Comparison of ENCODE assay signal across 15 cellular contexts in the genomic region with DNA sequence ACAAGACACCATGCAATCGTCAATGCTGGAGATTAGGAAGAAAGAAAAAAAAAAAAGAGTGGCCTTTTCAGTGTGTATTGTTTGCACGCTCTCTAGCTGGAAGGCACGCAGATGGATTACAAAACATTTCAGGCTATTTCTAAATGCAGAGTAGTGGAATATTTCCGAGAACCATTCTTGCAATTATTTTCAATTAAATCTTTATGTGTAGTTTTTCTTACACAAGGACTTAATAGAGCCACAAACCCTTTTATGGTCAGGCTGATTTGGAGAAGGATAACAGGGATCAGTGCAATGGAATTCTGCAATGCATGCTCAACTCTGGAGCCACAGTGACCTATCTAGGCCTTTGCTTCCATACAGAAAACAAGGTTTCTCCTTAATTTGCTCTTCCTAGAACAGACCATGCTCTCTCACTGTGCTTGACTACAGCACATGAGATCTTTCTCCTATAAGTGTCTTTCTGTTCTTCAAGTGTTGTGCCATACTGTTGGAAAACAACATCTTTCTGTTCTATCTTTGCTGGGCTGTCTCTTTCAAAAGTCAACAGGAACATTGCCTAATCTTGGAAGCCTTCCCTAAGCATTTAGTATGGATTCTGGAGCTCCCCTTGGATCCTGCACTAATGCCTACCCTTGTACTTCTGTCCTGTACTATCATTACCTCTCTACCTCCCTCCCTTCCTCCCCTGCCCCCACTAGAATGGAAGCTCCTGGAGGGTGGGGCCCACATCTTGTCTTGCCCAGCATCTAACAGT. TPM values are rescaled to one million over a fixed set of nuclear protein-coding genes. Genes with fewer than 3 reads are reported as not detected.
DNase-seq lines count a peak whose midpoint lies in the region; ATAC-seq, FAIRE-seq and TF ChIP-seq lines count a peak whose summit lies in the region.
"Had no signal": no experiment of that assay in that cellular context is flagged by ENCODE, and none has a peak within 500 bp of the region (broad histone marks: within the 10 kb centered on the region; RNA-seq: fewer than 3 reads in every experiment).

No MANE protein-coding gene starts in this region.

- POLR2A ChIA-PET in activated CD8-positive, alpha-beta T cell treated with anti-CD3 and anti-CD28 coated beads, Interleukin-2, amount 10 ng/mL, durations not matched to agents 7 days and 5 days (lab: Charles Lee) = no interaction called here

- H3K9me3 Mint-ChIP-seq in nephron (no peaks in the 10 kb centered on the region), natural killer cell (no peaks in the 10 kb centered on the region)
- H3K9me3 Mint-ChIP-seq in activated CD8-positive, alpha-beta T cell treated with anti-CD3 and anti-CD28 coated beads, Interleukin-2, amount 10 ng/mL, durations not matched to agents 7 days and 5 days (ENCODE audit: insufficient read depth) = no peaks in the 10 kb centered on the region

- peaks cover 9 to 11% of the 10 kb centered on the region in 2 donors for H3K4me1 ChIP-seq in small intestine (ENCODE audit: control insufficient read depth in 2 of 2, insufficient read depth in 1 of 2, low read depth in 1 of 2, low read length in 1 of 2)

- H3K4me3 Mint-ChIP-seq in nephron (no peak overlapping the region), natural killer cell (no peak overlapping the region)
- no peak overlapping the region for H3K4me3 Mint-ChIP-seq in activated CD8-positive, alpha-beta T cell treated with anti-CD3 and anti-CD28 coated beads, Interleukin-2, amount 10 ng/mL, durations not matched to agents 7 days and 5 days

- H3K4me3 ChIP-seq in fibroblast of villous mesenchyme (ENCODE audit: low read depth, low read length) (no peak overlapping the region), small intestine (ENCODE audit: low read depth in 1 of 2, low read length in 2 of 2) (no peak overlapping the region)

- H3K36me3 Mint-ChIP-seq in nephron (ENCODE audit: low read depth) (no peaks in the 10 kb centered on the region), natural killer cell (no peaks in the 10 kb centered on the region)
- no peaks in the 10 kb centered on the region for H3K36me3 Mint-ChIP-seq in activated CD8-positive, alpha-beta T cell treated with anti-CD3 and anti-CD28 coated beads, Interleukin-2, amount 10 ng/mL, durations not matched to agents 7 days and 5 days (ENCODE audit: low read depth)

- DNase-seq in amniotic epithelial cell (ENCODE audit: low read depth) (peak; percentile 87), fibroblast of villous mesenchyme (ENCODE audit: low read depth) (peak; percentile 91), natural killer cell (no peak), small intestine (no peak)
- no peak for DNase-seq in activated CD8-positive, alpha-beta T cell treated with anti-CD3 and anti-CD28 coated beads, Interleukin-2, amount 10 ng/mL, durations not matched to agents 7 days and 5 days
- DNase-seq in stimulated activated naive CD8-positive, alpha-beta T cell treated with anti-CD3 and anti-CD28 coated beads, Interleukin-15, Interleukin-2, amounts not matched to agents 100 U/mL and 50 U/mL, for 24 hours = no peak
- DNase-seq: activated CD4-positive, alpha-beta T cell treated with anti-CD3 and anti-CD28 coated beads for 4 hours; activated gamma-delta T cell treated with Interleukin-2 at 50 U/mL for 16 hours; DMS153; NCI-H1105; NCI-H774; nucleus accumbens had no signal

- H3K27ac ChIP-seq in small intestine (ENCODE audit: low read depth in 1 of 2, low read length in 1 of 2) = peak overlapping the region in 1 of 2 donors; percentile 71

- 78 to 79% (median 78%) methylated on average over 4 of the region's 4 CpGs for WGBS in small intestine, 3 donors

- H3K9me3 ChIP-seq in small intestine (ENCODE audit: control insufficient read depth, low read depth) = no peaks in the 10 kb centered on the region

- intact Hi-C loops in natural killer cell (cut with micrococcal nuclease) = no loop called here

- ATAC-seq in activated CD8-positive, alpha-beta T cell treated with anti-CD3 and anti-CD28 coated beads, Interleukin-2, amount 10 ng/mL, durations not matched to agents 7 days and 5 days = no peak
- ATAC-seq in natural killer cell = no peak
- no peak for ATAC-seq in stimulated activated naive CD8-positive, alpha-beta T cell treated with anti-CD3 and anti-CD28 coated beads, Interleukin-15, Interleukin-2, amounts not matched to agents 100 U/mL and 50 U/mL, for 24 hours
- ATAC-seq: SK-N-SH treated with all-trans-retinoic acid at 6 μM for 48 hours had no signal

- no peaks in the 10 kb centered on the region for H3K36me3 ChIP-seq in small intestine (ENCODE audit: control insufficient read depth in 2 of 2, insufficient read depth in 2 of 2, low read length in 2 of 2)

- H3K27ac Mint-ChIP-seq in nephron (peak overlapping the region; percentile 11 to 67 (median 50)), natural killer cell (no peak overlapping the region)
- H3K27ac Mint-ChIP-seq in activated CD8-positive, alpha-beta T cell treated with anti-CD3 and anti-CD28 coated beads, Interleukin-2, amount 10 ng/mL, durations not matched to agents 7 days and 5 days = no peak overlapping the region

- FAIRE-seq in small intestine (lab: Jason Lieb, UNC) = no peak
- FAIRE-seq: urothelium cell line had no signal

- TF ChIP-seq CTCF in fibroblast of villous mesenchyme (IDR thresholded peaks at IDR 0.05; ENCODE audit: insufficient read depth, low read depth, low read length) (no peak), nephron (IDR thresholded peaks at IDR 0.05; ENCODE audit: unreplicated experiment in 3 of 3) (no peak), natural killer cell (IDR thresholded peaks at IDR 0.05) (no peak)

- H3K4me1 Mint-ChIP-seq in nephron (peaks cover 72% of the 10 kb centered on the region), natural killer cell (no peaks in the 10 kb centered on the region)
- H3K4me1 Mint-ChIP-seq in activated CD8-positive, alpha-beta T cell treated with anti-CD3 and anti-CD28 coated beads, Interleukin-2, amount 10 ng/mL, durations not matched to agents 7 days and 5 days (ENCODE audit: low read depth) = no peaks in the 10 kb centered on the region

- no peaks in the 10 kb centered on the region for H3K27me3 ChIP-seq in small intestine (ENCODE audit: control insufficient read depth in 2 of 2, insufficient read depth in 2 of 2, low read length in 2 of 2)

- CTCF ChIA-PET in activated CD8-positive, alpha-beta T cell treated with anti-CD3 and anti-CD28 coated beads, Interleukin-2, amount 10 ng/mL, durations not matched to agents 7 days and 5 days (lab: Charles Lee) = no interaction called here

- H3K27me3 Mint-ChIP-seq in nephron (ENCODE audit: low read depth) = no peaks in the 10 kb centered on the region
- H3K27me3 Mint-ChIP-seq in activated CD8-positive, alpha-beta T cell treated with anti-CD3 and anti-CD28 coated beads, Interleukin-2, amount 10 ng/mL, durations not matched to agents 7 days and 5 days (ENCODE audit: low read depth) = no peaks in the 10 kb centered on the region
- H3K27me3 Mint-ChIP-seq in natural killer cell (ENCODE audit: low read depth in 2 of 2) = no peaks in the 10 kb centered on the region

RNA-seq across cellular contexts. Expression of a gene that starts 26.9 kb away (rescaled TPM):
- total RNA-seq in fibroblast of villous mesenchyme = 48.0 and 52.2 TPM in 2 replicates
- total RNA-seq in activated CD8-positive, alpha-beta T cell treated with anti-CD3 and anti-CD28 coated beads, Interleukin-2, amount 10 ng/mL, durations not matched to agents 7 days and 5 days = not detected
- total RNA-seq in natural killer cell = not detected
- polyA plus RNA-seq in small intestine = 1 to 10 TPM; 2.2 to 7.4 (median 2.7) TPM

Comparison
In these comparisons a context has a peak if more than half of its experiments do, and no peak if none do; other contexts are left out.
1. DNase-seq: peak in amniotic epithelial cell (single experiment) and fibroblast of villous mesenchyme (single experiment); none in activated CD8-positive, alpha-beta T cell treated with anti-CD3 and anti-CD28 coated beads, Interleukin-2, amount 10 ng/mL, durations not matched to agents 7 days and 5 days (single experiment), natural killer cell (single experiment), small intestine (single experiment) and stimulated activated naive CD8-positive, alpha-beta T cell treated with anti-CD3 and anti-CD28 coated beads, Interleukin-15, Interleukin-2, amounts not matched to agents 100 U/mL and 50 U/mL, for 24 hours (single experiment).
2. H3K27ac Mint-ChIP-seq: peak in nephron (3 of 3); none in activated CD8-positive, alpha-beta T cell treated with anti-CD3 and anti-CD28 coated beads, Interleukin-2, amount 10 ng/mL, durations not matched to agents 7 days and 5 days (single experiment) and natural killer cell (0 of 2).
3. RNA of a gene that starts 26.9 kb away (total RNA-seq): 48.0 to 52.2 TPM in fibroblast of villous mesenchyme; not detected in natural killer cell and not detected in activated CD8-positive, alpha-beta T cell treated with anti-CD3 and anti-CD28 coated beads, Interleukin-2, amount 10 ng/mL, durations not matched to agents 7 days and 5 days; every median in the first group is over 10 times any median in the second.